Comparison of ENCODE assay signal across 14 cellular contexts in the genomic region with DNA sequence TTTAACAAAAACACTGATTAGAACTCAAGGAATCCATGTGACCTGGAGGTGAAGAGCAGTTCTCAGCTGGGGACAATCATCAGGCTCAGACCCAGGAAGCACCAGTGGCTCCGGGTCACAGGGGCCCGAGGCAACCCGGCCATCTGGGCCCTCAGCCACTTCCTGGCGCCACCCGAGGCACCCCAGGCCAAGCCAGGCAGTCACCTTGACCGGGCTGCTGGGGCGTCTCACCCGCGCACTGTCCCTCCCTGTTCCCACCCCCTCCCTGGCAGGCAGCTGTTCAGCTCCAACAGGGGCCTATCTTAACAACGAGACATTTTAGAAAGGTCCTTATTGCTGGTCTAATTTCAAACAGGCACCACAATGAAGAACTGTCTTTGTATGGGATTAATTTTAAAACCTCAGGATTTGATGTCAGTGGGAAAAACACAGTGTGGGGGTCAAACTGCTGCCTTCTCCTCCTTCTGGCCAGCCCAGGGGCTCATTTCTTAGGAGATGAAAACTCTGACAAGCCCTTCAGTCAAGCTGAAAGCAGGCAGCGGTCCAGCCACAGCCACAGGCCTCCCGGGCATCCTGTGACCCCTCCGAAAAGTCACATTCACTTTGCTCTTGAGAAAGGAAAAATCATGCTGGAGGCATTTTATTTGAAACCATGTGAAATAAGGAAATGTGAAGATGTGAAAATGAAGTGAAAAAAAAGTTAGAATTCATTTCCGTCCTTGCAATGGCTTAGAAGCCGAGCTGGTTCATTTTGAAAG.
DNase-seq lines count a peak whose midpoint lies in the region; ATAC-seq and TF ChIP-seq lines count a peak whose summit lies in the region.
"Had no signal": no experiment of that assay in that cellular context is flagged by ENCODE, and none has a peak within 500 bp of the region (broad histone marks: within the 10 kb centered on the region; RNA-seq: fewer than 3 reads in every experiment).

No MANE protein-coding gene starts in this region.

- TF ChIP-seq CTCF in upper lobe of left lung (IDR thresholded peaks at IDR 0.05) (no peak), Peyer's patch (IDR thresholded peaks at IDR 0.05) (no peak)

- no peak for TF ChIP-seq EP300 in upper lobe of left lung (IDR thresholded peaks at IDR 0.05)

- DNase-seq in SJCRH30 (peak; percentile 72 to 73), epidermal melanocyte (ENCODE audit: insufficient read length, low spot score) (peak; percentile 78), mesenteric fat pad (ENCODE audit: low spot score) (peak; percentile 86), upper lobe of left lung (peak in 1 of 2 donors; percentile 65), Peyer's patch (no peak), SKM-1 treated with dmso at 0.1 percent for 144 hours (lab: John Stamatoyannopoulos, UW; ENCODE audit: unreplicated experiment) (no peak)
- DNase-seq: activated CD4-positive, alpha-beta T cell treated with anti-CD3 and anti-CD28 coated beads, Interleukin-2, amount 50 U/mL, for 1 hour; activated effector memory CD4-positive, alpha-beta T cell treated with Interleukin-2 at 50 U/mL for 16 hours; hippocampal formation; Karpas-422; NCI-H2081 treated with DMSO at 0.1 percent for 48 hours; sigmoid colon had no signal

- ATAC-seq in upper lobe of left lung (ENCODE audit: low FRiP score in 2 of 2) (peak in 1 of 2 donors; percentile 24), HG03565 (IDR thresholded peaks at IDR 0.05; ENCODE audit: unreplicated experiment) (no peak)

- 47 to 56% methylated on average over 11 to 13 of the region's 15 CpGs for WGBS in upper lobe of left lung, 2 donors

- H3K27ac ChIP-seq in SJCRH30 (peak overlapping the region; percentile 15; the same call in 1 of the 2 replicates), upper lobe of left lung (peak overlapping the region; percentile 50 to 86 (median 75)), Peyer's patch (peak overlapping the region in 1 of 4 donors; percentile 16)
- H3K27ac ChIP-seq: suprapubic skin had no signal

- H3K9me3 ChIP-seq in SJCRH30 (replicated peaks) (no peaks in the 10 kb centered on the region), upper lobe of left lung (no peaks in the 10 kb centered on the region), Peyer's patch (no peaks in the 10 kb centered on the region)
- H3K9me3 ChIP-seq: sigmoid colon, suprapubic skin had no signal

- peaks cover 12% of the 10 kb centered on the region for H3K4me1 ChIP-seq in SJCRH30
- peaks cover 3 to 23% (median 18%) of the 10 kb centered on the region in 4 donors for H3K4me1 ChIP-seq in upper lobe of left lung
- H3K4me1 ChIP-seq in Peyer's patch, result peaks cover 0 to 5% (median 0%) of the 10 kb centered on the region in 4 donors

- H3K27me3 ChIP-seq in SJCRH30 (0 out of 2 replicates have a peak, but pooled peaks cover 4% of the 10 kb centered on the region), upper lobe of left lung (no peaks in the 10 kb centered on the region), Peyer's patch (no peaks in the 10 kb centered on the region)
- H3K27me3 ChIP-seq: suprapubic skin had no signal

- H3K36me3 ChIP-seq in SJCRH30 (no peaks in the 10 kb centered on the region), upper lobe of left lung (no peaks in the 10 kb centered on the region), Peyer's patch (no peaks in the 10 kb centered on the region)
- H3K36me3 ChIP-seq: sigmoid colon, suprapubic skin had no signal

- TF ChIP-seq POLR2A in upper lobe of left lung (IDR thresholded peaks at IDR 0.05) (no peak), Peyer's patch (IDR thresholded peaks at IDR 0.05) (no peak)

- H3K4me3 ChIP-seq in SJCRH30 (peak overlapping the region; percentile 4; the same call in 1 of the 2 replicates), upper lobe of left lung (no peak overlapping the region), Peyer's patch (no peak overlapping the region)
- H3K4me3 ChIP-seq: sigmoid colon, suprapubic skin had no signal

Comparison
In these comparisons a context has a peak if more than half of its experiments do, and no peak if none do; other contexts are left out.
1. DNase-seq: peak in SJCRH30 (2 of 2), epidermal melanocyte (single experiment) and mesenteric fat pad (single experiment); none in Peyer's patch (0 of 3) and SKM-1 treated with dmso at 0.1 percent for 144 hours (single experiment).